In the genomic region with DNA sequence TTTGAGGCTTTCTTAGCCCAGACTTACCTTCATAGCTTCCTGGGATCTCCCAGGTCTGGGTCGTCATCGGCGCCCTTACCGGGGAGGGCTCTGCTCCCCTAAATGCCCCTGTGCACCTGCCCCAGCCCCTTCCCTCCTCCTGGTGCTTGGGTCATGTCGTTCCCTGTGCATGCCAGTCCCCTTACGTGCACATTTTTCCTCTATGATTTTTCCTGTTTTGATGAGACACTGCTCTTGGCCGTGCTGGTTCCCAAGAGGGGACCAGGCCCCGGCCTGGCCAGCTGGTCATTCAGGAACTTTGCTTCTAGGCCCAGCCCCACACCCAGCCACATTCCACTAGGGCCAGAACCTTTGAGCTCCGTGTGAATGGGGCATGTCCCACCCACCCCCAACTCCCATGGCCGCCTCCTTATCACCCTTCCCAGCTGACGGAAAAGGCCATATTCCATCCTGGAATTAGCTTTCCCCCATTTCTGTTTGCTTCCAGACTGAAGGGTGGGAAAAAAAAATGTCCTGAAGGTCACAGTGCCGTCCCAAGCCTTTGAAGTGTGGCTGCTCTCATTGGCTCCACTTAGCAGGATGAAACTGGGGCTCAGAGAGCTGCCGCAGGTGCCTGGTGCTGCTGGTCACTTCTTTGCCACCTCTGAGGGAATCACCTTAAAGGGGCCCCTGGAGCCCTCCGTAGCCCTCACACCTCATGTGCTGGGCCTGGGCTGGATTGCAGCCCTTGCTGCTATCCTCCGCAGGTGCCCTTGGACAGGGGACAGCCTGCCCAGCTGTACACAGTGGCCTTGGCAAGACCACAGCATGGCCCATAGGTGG, we compare ENCODE assay signal across 1 cellular context.
A peak's percentile ranks its signal among the peaks of the same experiment; 100 is the strongest.
TF ChIP-seq lines count a peak whose summit lies in the region.

No MANE protein-coding gene starts in this region.

TF ChIP-seq in HepG2, 621 proteins besides CTCF, POLR2A, EP300 and RAD21 (continued from another document and continues in another):
- TF ChIP-seq PRDM15 (CRISPR knock-in tag; IDR thresholded peaks at IDR 0.05) (no peak), TEAD3 (CRISPR knock-in tag; optimal IDR thresholded peaks at IDR 0.05; ENCODE audit: borderline replicate concordance) (peak; percentile 93), BORCS8-MEF2B (CRISPR knock-in tag; IDR thresholded peaks at IDR 0.05) (peak; percentile 55; the same call in 1 of the 2 replicates), NR0B2 (CRISPR knock-in tag; IDR thresholded peaks at IDR 0.05) (no peak), CBX1 (IDR thresholded peaks at IDR 0.05; ENCODE audit: low read depth) (peak; percentile 15), PBX3 (CRISPR knock-in tag; IDR thresholded peaks at IDR 0.05; ENCODE audit: borderline replicate concordance) (no peak), RBM39 (IDR thresholded peaks at IDR 0.05; ENCODE audit: low read depth, low read length, poor library complexity, severe bottlenecking) (no peak), SMC3 (IDR thresholded peaks at IDR 0.05; ENCODE audit: low read length) (no peak), MXI1 (IDR thresholded peaks at IDR 0.05; ENCODE audit: borderline replicate concordance, low read depth, low read length) (no peak; the same call in 2 of the 3 replicates), GLI4 (CRISPR knock-in tag; IDR thresholded peaks at IDR 0.05; ENCODE audit: borderline replicate concordance) (peak; percentile 35; the same call in 1 of the 2 replicates), FLYWCH1 (CRISPR knock-in tag; IDR thresholded peaks at IDR 0.05) (no peak), ZMYM2 (CRISPR knock-in tag; IDR thresholded peaks at IDR 0.05) (no peak; the same call in 1 of the 2 replicates), RERE (CRISPR knock-in tag; IDR thresholded peaks at IDR 0.05; ENCODE audit: low read depth) (peak; percentile 93), ZSCAN29 (CRISPR knock-in tag; conservative IDR thresholded peaks at IDR 0.05) (peak; percentile 84), CHD4 (IDR thresholded peaks at IDR 0.05; ENCODE audit: borderline replicate concordance, low read length) (no peak; the same call in 1 of the 2 replicates), ZNF274 (CRISPR knock-in tag; IDR thresholded peaks at IDR 0.05) (no peak; the same call in 1 of the 2 replicates), KDM3A (CRISPR knock-in tag; IDR thresholded peaks at IDR 0.05; ENCODE audit: low read depth) (peak; percentile 48; the same call in 1 of the 2 replicates), ZNF567 (CRISPR knock-in tag; IDR thresholded peaks at IDR 0.05; ENCODE audit: borderline replicate concordance) (no peak), CENPBD1 (CRISPR knock-in tag; IDR thresholded peaks at IDR 0.05; ENCODE audit: borderline replicate concordance, low read depth) (no peak), ARNT (IDR thresholded peaks at IDR 0.05) (no peak), PHF8 (CRISPR knock-in tag; IDR thresholded peaks at IDR 0.05) (peak; percentile 22), ZNF121 (CRISPR knock-in tag; IDR thresholded peaks at IDR 0.05) (no peak; the same call in none of the 2 replicates), RARA (CRISPR knock-in tag; IDR thresholded peaks at IDR 0.05) (peak; percentile 95), GABPA (IDR thresholded peaks at IDR 0.05; ENCODE audit: low read depth, low read length) (no peak), GABPA (CRISPR knock-in tag; IDR thresholded peaks at IDR 0.05; ENCODE audit: low read depth) (no peak), NR2F2 (IDR thresholded peaks at IDR 0.05; ENCODE audit: borderline replicate concordance, low read depth) (no peak), SOX5 (CRISPR knock-in tag; IDR thresholded peaks at IDR 0.05; ENCODE audit: borderline replicate concordance) (peak; percentile 78)
- TF ChIP-seq, protein P1, sequence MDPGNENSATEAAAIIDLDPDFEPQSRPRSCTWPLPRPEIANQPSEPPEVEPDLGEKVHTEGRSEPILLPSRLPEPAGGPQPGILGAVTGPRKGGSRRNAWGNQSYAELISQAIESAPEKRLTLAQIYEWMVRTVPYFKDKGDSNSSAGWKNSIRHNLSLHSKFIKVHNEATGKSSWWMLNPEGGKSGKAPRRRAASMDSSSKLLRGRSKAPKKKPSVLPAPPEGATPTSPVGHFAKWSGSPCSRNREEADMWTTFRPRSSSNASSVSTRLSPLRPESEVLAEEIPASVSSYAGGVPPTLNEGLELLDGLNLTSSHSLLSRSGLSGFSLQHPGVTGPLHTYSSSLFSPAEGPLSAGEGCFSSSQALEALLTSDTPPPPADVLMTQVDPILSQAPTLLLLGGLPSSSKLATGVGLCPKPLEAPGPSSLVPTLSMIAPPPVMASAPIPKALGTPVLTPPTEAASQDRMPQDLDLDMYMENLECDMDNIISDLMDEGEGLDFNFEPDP (CRISPR knock-in tag; conservative IDR thresholded peaks at IDR 0.05), result no peak
- TF ChIP-seq, protein P2, sequence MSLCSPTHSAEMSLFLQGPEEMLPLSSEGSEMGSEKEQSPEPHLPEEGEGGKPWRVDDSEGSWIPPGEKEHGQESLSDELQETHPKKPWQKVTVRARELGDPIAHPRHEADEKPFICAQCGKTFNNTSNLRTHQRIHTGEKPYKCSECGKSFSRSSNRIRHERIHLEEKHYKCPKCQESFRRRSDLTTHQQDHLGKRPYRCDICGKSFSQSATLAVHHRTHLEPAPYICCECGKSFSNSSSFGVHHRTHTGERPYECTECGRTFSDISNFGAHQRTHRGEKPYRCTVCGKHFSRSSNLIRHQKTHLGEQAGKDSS (CRISPR knock-in tag; IDR thresholded peaks at IDR 0.05; ENCODE audit: borderline replicate concordance, low read depth), result peak; percentile 91
- TF ChIP-seq, protein P3, sequence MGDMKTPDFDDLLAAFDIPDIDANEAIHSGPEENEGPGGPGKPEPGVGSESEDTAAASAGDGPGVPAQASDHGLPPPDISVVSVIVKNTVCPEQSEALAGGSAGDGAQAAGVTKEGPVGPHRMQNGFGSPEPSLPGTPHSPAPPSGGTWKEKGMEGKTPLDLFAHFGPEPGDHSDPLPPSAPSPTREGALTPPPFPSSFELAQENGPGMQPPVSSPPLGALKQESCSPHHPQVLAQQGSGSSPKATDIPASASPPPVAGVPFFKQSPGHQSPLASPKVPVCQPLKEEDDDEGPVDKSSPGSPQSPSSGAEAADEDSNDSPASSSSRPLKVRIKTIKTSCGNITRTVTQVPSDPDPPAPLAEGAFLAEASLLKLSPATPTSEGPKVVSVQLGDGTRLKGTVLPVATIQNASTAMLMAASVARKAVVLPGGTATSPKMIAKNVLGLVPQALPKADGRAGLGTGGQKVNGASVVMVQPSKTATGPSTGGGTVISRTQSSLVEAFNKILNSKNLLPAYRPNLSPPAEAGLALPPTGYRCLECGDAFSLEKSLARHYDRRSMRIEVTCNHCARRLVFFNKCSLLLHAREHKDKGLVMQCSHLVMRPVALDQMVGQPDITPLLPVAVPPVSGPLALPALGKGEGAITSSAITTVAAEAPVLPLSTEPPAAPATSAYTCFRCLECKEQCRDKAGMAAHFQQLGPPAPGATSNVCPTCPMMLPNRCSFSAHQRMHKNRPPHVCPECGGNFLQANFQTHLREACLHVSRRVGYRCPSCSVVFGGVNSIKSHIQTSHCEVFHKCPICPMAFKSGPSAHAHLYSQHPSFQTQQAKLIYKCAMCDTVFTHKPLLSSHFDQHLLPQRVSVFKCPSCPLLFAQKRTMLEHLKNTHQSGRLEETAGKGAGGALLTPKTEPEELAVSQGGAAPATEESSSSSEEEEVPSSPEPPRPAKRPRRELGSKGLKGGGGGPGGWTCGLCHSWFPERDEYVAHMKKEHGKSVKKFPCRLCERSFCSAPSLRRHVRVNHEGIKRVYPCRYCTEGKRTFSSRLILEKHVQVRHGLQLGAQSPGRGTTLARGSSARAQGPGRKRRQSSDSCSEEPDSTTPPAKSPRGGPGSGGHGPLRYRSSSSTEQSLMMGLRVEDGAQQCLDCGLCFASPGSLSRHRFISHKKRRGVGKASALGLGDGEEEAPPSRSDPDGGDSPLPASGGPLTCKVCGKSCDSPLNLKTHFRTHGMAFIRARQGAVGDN (CRISPR knock-in tag; IDR thresholded peaks at IDR 0.05), result peak; percentile 86
- TF ChIP-seq, protein P4, sequence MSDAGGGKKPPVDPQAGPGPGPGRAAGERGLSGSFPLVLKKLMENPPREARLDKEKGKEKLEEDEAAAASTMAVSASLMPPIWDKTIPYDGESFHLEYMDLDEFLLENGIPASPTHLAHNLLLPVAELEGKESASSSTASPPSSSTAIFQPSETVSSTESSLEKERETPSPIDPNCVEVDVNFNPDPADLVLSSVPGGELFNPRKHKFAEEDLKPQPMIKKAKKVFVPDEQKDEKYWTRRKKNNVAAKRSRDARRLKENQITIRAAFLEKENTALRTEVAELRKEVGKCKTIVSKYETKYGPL (CRISPR knock-in tag; IDR thresholded peaks at IDR 0.05), result no peak
